25 cellular contexts compared by ENCODE assay signal in the genomic region with DNA sequence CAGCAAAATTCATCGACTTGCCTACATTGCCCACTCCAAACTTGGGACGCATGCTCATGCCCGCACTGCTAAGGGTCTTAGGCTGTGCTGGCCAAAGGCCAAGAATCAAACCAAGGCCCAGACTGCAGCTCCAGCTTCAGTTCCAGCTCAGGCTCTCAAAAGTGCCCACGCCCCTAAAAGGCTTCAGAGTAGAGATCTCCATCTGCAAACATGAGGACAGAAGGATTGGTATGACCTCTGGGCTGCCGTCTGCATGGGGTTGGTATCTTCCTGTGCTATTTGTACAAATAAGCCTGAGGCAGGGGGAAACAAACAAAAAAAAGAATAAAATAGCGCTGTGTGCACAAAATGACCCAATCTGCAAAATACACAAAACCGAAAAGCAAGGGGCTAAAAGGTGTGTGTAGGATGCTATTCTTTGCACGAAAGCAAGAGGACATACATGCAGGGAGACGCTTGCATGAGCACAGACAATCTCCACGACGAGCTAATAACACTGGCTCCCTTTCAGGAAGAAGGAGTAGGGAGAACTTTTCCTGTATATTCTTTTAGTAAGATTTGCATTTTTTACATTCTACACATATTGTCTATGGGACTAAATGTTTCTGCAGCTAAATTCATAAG. TPM values are rescaled to one million over a fixed set of nuclear protein-coding genes. Genes with fewer than 3 reads are reported as not detected.
DNase-seq lines count a peak whose midpoint lies in the region; ATAC-seq, FAIRE-seq and TF ChIP-seq lines count a peak whose summit lies in the region.
"Had no signal": no experiment of that assay in that cellular context is flagged by ENCODE, and none has a peak within 500 bp of the region (broad histone marks: within the 10 kb centered on the region; RNA-seq: fewer than 3 reads in every experiment).

No MANE protein-coding gene starts in this region.

- TF ChIP-seq CTCF in HepG2 (CRISPR knock-in tag; IDR thresholded peaks at IDR 0.05), result no peak
- no peak for TF ChIP-seq CTCF in right lobe of liver (IDR thresholded peaks at IDR 0.05)
- TF ChIP-seq CTCF in VCaP (conservative IDR thresholded peaks at IDR 0.05), result no peak
- no peak for TF ChIP-seq CTCF in kidney (IDR thresholded peaks at IDR 0.05; ENCODE audit: borderline replicate concordance, extremely low read depth, insufficient read depth)
- TF ChIP-seq CTCF in transverse colon (IDR thresholded peaks at IDR 0.05), result no peak

- ATAC-seq in HepG2 (peak; percentile 67), right lobe of liver (no peak)
- ATAC-seq: T-cell had no signal

- H3K27me3 ChIP-seq in HepG2 (ENCODE audit: control insufficient read depth in 1 of 2, insufficient read depth in 2 of 2, low read length in 2 of 2), result no peaks in the 10 kb centered on the region
- no peaks in the 10 kb centered on the region for H3K27me3 ChIP-seq in right lobe of liver
- no peaks in the 10 kb centered on the region for H3K27me3 ChIP-seq in transverse colon
- H3K27me3 ChIP-seq: BLaER1, SJSA1 had no signal

- no peaks in the 10 kb centered on the region for H4K20me1 ChIP-seq in HepG2 (ENCODE audit: insufficient read depth, low read length)
- H4K20me1 ChIP-seq: BLaER1 had no signal

- CTCF ChIA-PET in HepG2 (lab: Yijun Ruan, JAX; ENCODE audit: low intra/inter-chr PET ratio, low total read pairs), result no interaction called here

- TF ChIP-seq EP300 in HepG2 (IDR thresholded peaks at IDR 0.05; ENCODE audit: low read depth in 2 of 2, low read length in 2 of 2), result no peak; a peak in 1 of 4 replicates
- TF ChIP-seq EP300 in HepG2 (CRISPR knock-in tag; IDR thresholded peaks at IDR 0.05; ENCODE audit: borderline replicate concordance), result 0 out of 2 replicates have a peak, but pooled peaks have one; percentile 15
- no peak for TF ChIP-seq EP300 in transverse colon (IDR thresholded peaks at IDR 0.05; ENCODE audit: low read depth)

- intact Hi-C loops in HepG2 (cut with micrococcal nuclease; ENCODE audit: unreplicated experiment), result loop anchor here (1.0 kb wide), 1 partner anchor 10 kb away; no protein-coding TSS in a partner anchor
- intact Hi-C loops in right lobe of liver (cut with DNase I), result no loop called here
- intact Hi-C loops in kidney (cut with DNase I), result no loop called here
- intact Hi-C loops in transverse colon (cut with DNase I; ENCODE audit: low total_unique reads), result no loop called here

- 31% methylated on average over 11 of the region's 11 CpGs for WGBS in HepG2 (ENCODE audit: low lambda C conversion rate)
- 46% methylated on average over 8 of the region's 11 CpGs for WGBS in right lobe of liver (ENCODE audit: insufficient coverage, low coverage, low lambda C conversion rate, missing lambda C conversion rate)
- 47 to 64% methylated on average over 5 to 11 of the region's 11 CpGs for WGBS in transverse colon (ENCODE audit: low coverage in 1 of 2), 2 donors

- POLR2A ChIA-PET in HepG2 (lab: Yijun Ruan, JAX), result no interaction called here

- H3K9ac ChIP-seq in HepG2 (ENCODE audit: insufficient read depth, low read depth, low read length), result no peak overlapping the region
- H3K9ac ChIP-seq in kidney (ENCODE audit: low read length in 2 of 2), result no peak overlapping the region
- H3K9ac ChIP-seq: BLaER1 had no signal

- FAIRE-seq in HepG2 (lab: Jason Lieb, UNC), result peak; percentile 55
- FAIRE-seq in kidney (lab: Jason Lieb, UNC), result no peak
- FAIRE-seq: D721Med, GM18507 had no signal

- peak overlapping the region; percentile 5 for H3K27ac ChIP-seq in HepG2 (ENCODE audit: extremely low read length, insufficient read depth, low read length)
- H3K27ac ChIP-seq in right lobe of liver, result no peak overlapping the region
- peak overlapping the region; percentile 21; the same call in 1 of the 2 replicates for H3K27ac ChIP-seq in VCaP
- no peak overlapping the region for H3K27ac ChIP-seq in kidney (ENCODE audit: low read depth in 2 of 2, low read length in 2 of 2)
- H3K27ac ChIP-seq in transverse colon, result peak overlapping the region; percentile 55 to 73 (median 62)
- H3K27ac ChIP-seq: BLaER1, SJSA1 had no signal

- peak overlapping the region; percentile 62 for H3K4me2 ChIP-seq in HepG2 (ENCODE audit: low read depth, low read length)
- H3K4me2 ChIP-seq: BLaER1 had no signal

- peaks cover 79% of the 10 kb centered on the region for H3K4me1 ChIP-seq in HepG2 (ENCODE audit: insufficient read depth, low read length)
- H3K4me1 ChIP-seq in right lobe of liver, result no peaks in the 10 kb centered on the region
- no peaks in the 10 kb centered on the region for H3K4me1 ChIP-seq in kidney (ENCODE audit: control insufficient read depth in 1 of 2, insufficient read depth in 1 of 2, low read depth in 1 of 2, low read length in 2 of 2)
- H3K4me1 ChIP-seq in transverse colon, result peaks cover 11 to 48% (median 25%) of the 10 kb centered on the region in 4 donors

- TF ChIP-seq POLR2A in HepG2 (IDR thresholded peaks at IDR 0.05; ENCODE audit: insufficient read depth in 1 of 2, low read depth in 2 of 2, low read length in 2 of 2), result no peak
- no peak for TF ChIP-seq POLR2A in right lobe of liver (IDR thresholded peaks at IDR 0.05)
- TF ChIP-seq POLR2A in transverse colon (IDR thresholded peaks at IDR 0.05), result no peak

- no peak for TF ChIP-seq RAD21 in HepG2 (CRISPR knock-in tag; IDR thresholded peaks at IDR 0.05)

- no peaks in the 10 kb centered on the region for H3K36me3 ChIP-seq in HepG2 (replicated peaks in 1 of 2; ENCODE audit: control insufficient read depth in 1 of 2, insufficient read depth in 2 of 2, low read length in 2 of 2)
- H3K36me3 ChIP-seq in right lobe of liver, result no peaks in the 10 kb centered on the region
- H3K36me3 ChIP-seq in kidney (ENCODE audit: control insufficient read depth in 1 of 2, insufficient read depth in 2 of 2, low read length in 2 of 2), result no peaks in the 10 kb centered on the region
- H3K36me3 ChIP-seq in transverse colon, result no peaks in the 10 kb centered on the region
- H3K36me3 ChIP-seq: BLaER1, SJSA1 had no signal

- H3K4me3 ChIP-seq in HepG2 (replicated peaks in 1 of 3; ENCODE audit: insufficient read depth in 1 of 3, low read depth in 2 of 3, low read length in 3 of 3) (no peak overlapping the region; a peak in 1 of 6 replicates), right lobe of liver (no peak overlapping the region), kidney (ENCODE audit: low read length in 2 of 2) (no peak overlapping the region), transverse colon (no peak overlapping the region)
- H3K4me3 ChIP-seq: BLaER1, SJSA1 had no signal

- BruUV-seq in HepG2 (replicated peaks; lab: Mats Ljungman, UMichigan), result no TSS peak

- H3K79me2 ChIP-seq in HepG2 (ENCODE audit: insufficient read depth, low read length), result no peaks in the 10 kb centered on the region

- DNase-seq in HepG2 (ENCODE audit: low spot score) (peak; percentile 67), right lobe of liver (no peak), kidney (peak; percentile 22), transverse colon (no peak), NCI-H82 (lab: John Stamatoyannopoulos, UW) (no peak), NCI-H128 (lab: John Stamatoyannopoulos, UW; ENCODE audit: unreplicated experiment) (no peak)
- DNase-seq in effector CD8-positive, alpha-beta T cell (lab: John Stamatoyannopoulos, UW), result no peak
- DNase-seq: CD4-positive, alpha-beta T cell; GOT3; HCEC 1CT; KBM-7; MV-4-11; NCI-H1105; NCI-H1694; NCI-H2029 treated with DMSO at 0.1 percent for 48 hours; NCI-H2171; NCI-H226; NCI-H510A; NCI-H748 treated with DMSO at 0.1 percent for 48 hours; T-cell had no signal

- H3K9me3 ChIP-seq in HepG2 (ENCODE audit: low read length) (no peaks in the 10 kb centered on the region), right lobe of liver (no peaks in the 10 kb centered on the region), kidney (ENCODE audit: control insufficient read depth in 1 of 2, low read length in 2 of 2) (no peaks in the 10 kb centered on the region), transverse colon (no peaks in the 10 kb centered on the region)
- H3K9me3 ChIP-seq: BLaER1, SJSA1 had no signal

- no peak overlapping the region for H2AFZ ChIP-seq in HepG2 (ENCODE audit: low read length)

- in situ Hi-C loops in HepG2 (cut with HindIII; ENCODE audit: extremely low pct_ligation_motif_present, low pct_unique_long_range_greater_than_20kb), result no loop called here
- in situ Hi-C loops in transverse colon (cut with MboI; ENCODE audit: low pct_ligation_motif_present in 1 of 4, low pct_unique_long_range_greater_than_20kb in 1 of 4, low sequenced_read_pairs in 3 of 4), result no loop called here

TF ChIP-seq in HepG2, 621 proteins besides CTCF, POLR2A, EP300 and RAD21 (continues in another document):
- TF ChIP-seq ZNF441 (CRISPR knock-in tag; IDR thresholded peaks at IDR 0.05; ENCODE audit: borderline replicate concordance) (no peak), TCF7L2 (IDR thresholded peaks at IDR 0.05; ENCODE audit: low read depth, low read length) (no peak), SALL1 (CRISPR knock-in tag; IDR thresholded peaks at IDR 0.05) (peak; percentile 35), ZFP82 (CRISPR knock-in tag; IDR thresholded peaks at IDR 0.05; ENCODE audit: borderline replicate concordance) (no peak)

RNA-seq across cellular contexts. Expression of a gene that starts 33.2 kb away (rescaled TPM):
- total RNA-seq in HepG2 (2016; rRNA removed; fragmentation: Illumina TruSeq; extraction: Trizol) (11.0 and 11.8 TPM in 2 replicates), right lobe of liver (10 to 100 TPM; 10.5 to 17.4 (median 13.0) TPM), kidney (40.2 TPM), transverse colon (10 to 100 TPM; 66.3 to 93.0 (median 78.9) TPM)
- total RNA-seq in HepG2 (2016; cell fraction: cytosol; rRNA removed; fragmentation: Illumina TruSeq; extraction: Trizol; ENCODE audit: low read depth), result 2.4 and 3.0 TPM in 2 replicates
- 10.1 and 11.8 TPM in 2 replicates for total RNA-seq in HepG2 (2016; cell fraction: insoluble cytoplasmic fraction; rRNA removed; fragmentation: Illumina TruSeq; extraction: Trizol)
- total RNA-seq in HepG2 (2016; cell fraction: membrane; rRNA removed; fragmentation: Illumina TruSeq; extraction: Trizol), result 5.1 and 5.8 TPM in 2 replicates
- total RNA-seq in HepG2 (2016; cell fraction: nucleus; rRNA removed; fragmentation: Illumina TruSeq; extraction: Trizol), result 13.2 and 14.5 TPM in 2 replicates
- polyA plus RNA-seq in HepG2 (2011; rRNA removed) (18.5 and 19.2 TPM in 2 replicates), kidney (ENCODE audit: insufficient read depth, low read depth, low replicate concordance) (7.1 TPM)
- 13.2 and 14.1 TPM in 2 replicates for polyA plus RNA-seq in HepG2 (2011; cell fraction: cytosol; rRNA removed)
- 31.8 and 35.3 TPM in 2 replicates for polyA plus RNA-seq in HepG2 (2011; cell fraction: nucleus; rRNA removed)
- 23.4 and 25.1 TPM in 2 replicates for polyA plus RNA-seq in HepG2 (2012)
- 0.52 and 0.55 TPM in 2 replicates for polyA plus RNA-seq in HepG2 (2016; cell fraction: cytosol; fragmentation: Illumina TruSeq; extraction: Trizol; ENCODE audit: low read depth)
- 6.8 and 7.8 TPM in 2 replicates for polyA plus RNA-seq in HepG2 (2016; cell fraction: insoluble cytoplasmic fraction; fragmentation: Illumina TruSeq; extraction: Trizol; ENCODE audit: low read depth)
- polyA plus RNA-seq in HepG2 (2016; cell fraction: membrane; fragmentation: Illumina TruSeq; extraction: Trizol; ENCODE audit: low read depth), result 2.0 and 2.2 TPM in 2 replicates
- 14.8 and 15.7 TPM in 2 replicates for polyA plus RNA-seq in HepG2 (2016; cell fraction: nucleus; fragmentation: Illumina TruSeq; extraction: Trizol; ENCODE audit: insufficient read depth, low read depth)
- 30.7 and 75.7 TPM in 2 replicates for polyA minus RNA-seq in HepG2 (2011; rRNA and poly(A)+ RNA removed; ENCODE audit: low replicate concordance)
- polyA minus RNA-seq in HepG2 (2011; cell fraction: cytosol; rRNA and poly(A)+ RNA removed), result 25.1 and 28.6 TPM in 2 replicates
- 37.2 and 39.9 TPM in 2 replicates for polyA minus RNA-seq in HepG2 (2011; cell fraction: nucleus; rRNA and poly(A)+ RNA removed)

Comparison
In these comparisons a context has a peak if more than half of its experiments do, and no peak if none do; other contexts are left out.
1. DNase-seq: peak in HepG2 (single experiment) and kidney (single experiment); none in right lobe of liver (0 of 3), transverse colon (single experiment), NCI-H82 (single experiment), effector CD8-positive, alpha-beta T cell (single experiment) and NCI-H128 (single experiment).
2. H3K27ac ChIP-seq: peak in HepG2 (single experiment), VCaP (single experiment) and transverse colon (4 of 4); none in right lobe of liver (0 of 3) and kidney (0 of 2).